Comparison of ENCODE assay signal across 24 cellular contexts in genomic region chr15:74424901-74425528, GRCh38. TPM values are rescaled to one million over a fixed set of nuclear protein-coding genes. Genes with fewer than 3 reads are reported as not detected.
DNase-seq lines count a peak whose midpoint lies in the region; ATAC-seq, FAIRE-seq and TF ChIP-seq lines count a peak whose summit lies in the region.
"Had no signal": no experiment of that assay in that cellular context is flagged by ENCODE, and none has a peak within 500 bp of the region (broad histone marks: within the 10 kb centered on the region; RNA-seq: fewer than 3 reads in every experiment).

No MANE protein-coding gene starts in this region.

- H3K18ac ChIP-seq in trophoblast cell (ENCODE audit: low read length), result peak overlapping the region; percentile 14

- H3K27ac ChIP-seq in CD4-positive, CD25-positive, alpha-beta regulatory T cell (ENCODE audit: insufficient read depth, low read length, poor library complexity, severe bottlenecking), result no peak overlapping the region
- H3K27ac ChIP-seq in K562 (ENCODE audit: extremely low read depth, low read depth, low read length) (peak overlapping the region; percentile 23; the same call in 1 of the 3 replicates), trophoblast cell (ENCODE audit: low read depth, low read length) (no peak overlapping the region)
- H3K27ac ChIP-seq: suprapubic skin had no signal

- H2AFZ ChIP-seq in K562 (ENCODE audit: low read depth, low read length), result no peak overlapping the region
- no peak overlapping the region for H2AFZ ChIP-seq in trophoblast cell (ENCODE audit: insufficient read depth, low read length, poor library complexity)

- H3K4me2 ChIP-seq in K562 (ENCODE audit: insufficient read depth, low read length), result peak overlapping the region; percentile 47
- H3K4me2 ChIP-seq in trophoblast cell (ENCODE audit: low read length), result no peak overlapping the region

- H3K14ac ChIP-seq in trophoblast cell (ENCODE audit: low read length), result peak overlapping the region; percentile 16

- no peak overlapping the region for H2BK12ac ChIP-seq in trophoblast cell (ENCODE audit: low read length)

- no peak for DNase-seq in CD4-positive, CD25-positive, alpha-beta regulatory T cell
- DNase-seq in HFFc6 (no peak), K562 (ENCODE audit: extremely low read depth in 1 of 4, low spot score in 3 of 4) (no peak), trophoblast cell (no peak), ACHN (no peak), 8988T (no peak), NCI-H187 treated with DMSO at 0.1 percent for 48 hours (lab: John Stamatoyannopoulos, UW) (no peak), amniotic stem cell (lab: John Stamatoyannopoulos, UW) (no peak)
- DNase-seq: activated CD4-positive, CD25-positive, alpha-beta regulatory T cell treated with anti-CD3 and anti-CD28 coated beads, Interleukin-2, amount 50 U/mL, for 72 hours; activated CD8-positive, alpha-beta memory T cell treated with anti-CD3 and anti-CD28 coated beads, Interleukin-2, amount 10 ng/mL, durations not matched to agents 7 days and 5 days; activated effector memory CD4-positive, alpha-beta T cell treated with anti-CD3 and anti-CD28 coated beads, Interleukin-2, amount 50 U/mL, for 16 hours; cortex of kidney; DMS 273 treated with DMSO at 0.1 percent for 48 hours; MM.1S; NCI-H187; NCI-H446 treated with DMSO at 0.1 percent for 48 hours; SIG-M5; stimulated activated CD4-positive, alpha-beta T cell treated with anti-CD3 and anti-CD28 coated beads, Interleukin-2, amount 100 ng/mL, for 24 hours had no signal

- H3K9me1 ChIP-seq in K562 (ENCODE audit: control insufficient read depth, insufficient read depth, low read length), result peaks cover 5% of the 10 kb centered on the region

- WGBS in K562 (ENCODE audit: insufficient coverage, low coverage, missing lambda C conversion rate), result 74% methylated on average over 8 of the region's 8 CpGs
- no CpG with 5 or more reads among the region's 8 CpGs for WGBS in trophoblast cell (ENCODE audit: extremely low coverage, insufficient coverage, insufficient read length)

- in situ Hi-C loops in K562 (cut with MboI), result no loop called here
- in situ Hi-C loops in ACHN (cut with HindIII; ENCODE audit: low pct_ligation_motif_present, low pct_unique_long_range_greater_than_20kb, low sequenced_read_pairs), result no loop called here

- peak overlapping the region in 1 of 2 experiments; percentile 84; a peak in 2 of 4 replicates for H3K9ac ChIP-seq in K562 (ENCODE audit: insufficient read depth in 1 of 2, low read depth in 2 of 2, low read length in 2 of 2)
- no peak overlapping the region for H3K9ac ChIP-seq in trophoblast cell (ENCODE audit: low read length)

- POLR2A ChIA-PET in K562 (lab: Yijun Ruan, JAX), result interaction anchor here (0.7 to 1.0 kb wide), 3 partner anchors 18 to 202 kb away, joined by 3 read pairs; no protein-coding TSS in a partner anchor

- H4K20me1 ChIP-seq in K562 (replicated peaks; ENCODE audit: control insufficient read depth, insufficient read depth, low read length), result peaks cover 41% of the 10 kb centered on the region

- peak overlapping the region; percentile 1 for H3K4ac ChIP-seq in trophoblast cell (ENCODE audit: low read depth, low read length)

- no peak overlapping the region for H2AK5ac ChIP-seq in trophoblast cell (ENCODE audit: low read length)

- H2BK5ac ChIP-seq in trophoblast cell (ENCODE audit: low read depth, low read length, poor library complexity), result no peak overlapping the region

- no peaks in the 10 kb centered on the region for H3K36me3 ChIP-seq in CD4-positive, CD25-positive, alpha-beta regulatory T cell (ENCODE audit: control insufficient read depth, insufficient read depth, low read length)
- H3K36me3 ChIP-seq in K562 (ENCODE audit: control insufficient read depth, insufficient read depth, low read length), result peaks cover 46% of the 10 kb centered on the region
- H3K36me3 ChIP-seq in trophoblast cell (ENCODE audit: control insufficient read depth in 1 of 2, insufficient read depth in 2 of 2, low read length in 2 of 2), result peaks cover 19 to 20% of the 10 kb centered on the region in 2 experiments
- H3K36me3 ChIP-seq: gastroesophageal sphincter, HAP-1, suprapubic skin had no signal

- ATAC-seq in CD4-positive, CD25-positive, alpha-beta regulatory T cell (ENCODE audit: low read depth in 2 of 2), result no peak
- ATAC-seq in K562, result no peak
- ATAC-seq: activated CD8-positive, alpha-beta memory T cell treated with anti-CD3 and anti-CD28 coated beads, Interleukin-2, amount 10 ng/mL, durations not matched to agents 7 days and 5 days; gastroesophageal sphincter; left lobe of liver; right cardiac atrium had no signal

- FAIRE-seq in K562 (lab: Jason Lieb, UNC), result no peak

- TF ChIP-seq EP300 in K562 (IDR thresholded peaks at IDR 0.05; ENCODE audit: low read length), result no peak

- H2BK120ac ChIP-seq in trophoblast cell (ENCODE audit: insufficient read depth, low read length, poor library complexity), result no peak overlapping the region

- no peak overlapping the region for H4K12ac ChIP-seq in trophoblast cell (ENCODE audit: low read depth, low read length)

- no peaks in the 10 kb centered on the region for H3K9me3 ChIP-seq in CD4-positive, CD25-positive, alpha-beta regulatory T cell (ENCODE audit: control insufficient read depth in 2 of 2, low read length in 2 of 2)
- H3K9me3 ChIP-seq in K562 (replicated peaks; ENCODE audit: control insufficient read depth, insufficient read depth, low read depth, low read length) (no peaks in the 10 kb centered on the region), trophoblast cell (ENCODE audit: insufficient read depth, low read depth, low read length) (no peaks in the 10 kb centered on the region)
- H3K9me3 ChIP-seq: gastroesophageal sphincter, HAP-1, suprapubic skin had no signal

- TF ChIP-seq RAD21 in K562 (CRISPR knock-in tag; conservative IDR thresholded peaks at IDR 0.05 in 1 of 2, IDR thresholded peaks at IDR 0.05 in 1 of 2), result no peak

- no TSS peak for BruUV-seq in K562 (replicated peaks; lab: Mats Ljungman, UMichigan)

- no peak overlapping the region for H3K4me3 Mint-ChIP-seq in CD4-positive, CD25-positive, alpha-beta regulatory T cell
- peak overlapping the region; percentile 24; the same call in 1 of the 2 replicates for H3K4me3 Mint-ChIP-seq in HFFc6
- H3K4me3 Mint-ChIP-seq: activated CD8-positive, alpha-beta memory T cell treated with anti-CD3 and anti-CD28 coated beads, Interleukin-2, amount 10 ng/mL, durations not matched to agents 7 days and 5 days; T-helper 1 cell treated with Interleukin-12 subunit alpha and Interleukin-12 subunit beta and Interleukin-4 antibody, amounts not matched to agents 30 μg/mL and 1 μg/mL, for 36 hours had no signal

- peaks cover 98% of the 10 kb centered on the region for H3K79me2 ChIP-seq in K562 (ENCODE audit: control insufficient read depth, insufficient read depth, low read length)
- H3K79me2 ChIP-seq in trophoblast cell (ENCODE audit: control insufficient read depth, insufficient read depth, low read length, poor library complexity), result peaks cover 37% of the 10 kb centered on the region

- H3K23ac ChIP-seq in trophoblast cell (ENCODE audit: low read length), result no peak overlapping the region

- H3K27me3 Mint-ChIP-seq in CD4-positive, CD25-positive, alpha-beta regulatory T cell, result no peaks in the 10 kb centered on the region
- H3K27me3 Mint-ChIP-seq in HFFc6 (ENCODE audit: insufficient read depth), result no peaks in the 10 kb centered on the region; the same call in 1 of the 2 replicates
- H3K27me3 Mint-ChIP-seq: activated CD8-positive, alpha-beta memory T cell treated with anti-CD3 and anti-CD28 coated beads, Interleukin-2, amount 10 ng/mL, durations not matched to agents 7 days and 5 days had no signal

- peaks cover 0 to 16% (median 4%) of the 10 kb centered on the region in 4 donors for H3K4me1 Mint-ChIP-seq in CD4-positive, CD25-positive, alpha-beta regulatory T cell
- H3K4me1 Mint-ChIP-seq in HFFc6 (ENCODE audit: low read depth), result peaks cover 100% of the 10 kb centered on the region

- peak overlapping the region in 2 of 3 donors; percentile 42 to 66 for H3K27ac Mint-ChIP-seq in CD4-positive, CD25-positive, alpha-beta regulatory T cell
- peak overlapping the region; percentile 80 for H3K27ac Mint-ChIP-seq in HFFc6
- H3K27ac Mint-ChIP-seq: T-helper 1 cell treated with Interleukin-12 subunit alpha and Interleukin-12 subunit beta and Interleukin-4 antibody, amounts not matched to agents 30 μg/mL and 1 μg/mL, for 36 hours had no signal

- no peaks in the 10 kb centered on the region for H3K4me1 ChIP-seq in CD4-positive, CD25-positive, alpha-beta regulatory T cell (ENCODE audit: control insufficient read depth, insufficient read depth, low read length, poor library complexity, severe bottlenecking)
- H3K4me1 ChIP-seq in K562 (replicated peaks in 1 of 2; ENCODE audit: control insufficient read depth in 2 of 2, insufficient read depth in 2 of 2, low read length in 2 of 2) (peaks cover 72 to 91% of the 10 kb centered on the region in 2 experiments), trophoblast cell (ENCODE audit: control insufficient read depth in 1 of 2, insufficient read depth in 2 of 2, low read length in 2 of 2) (peaks cover 50 to 55% of the 10 kb centered on the region in 2 experiments)
- H3K4me1 ChIP-seq: HAP-1 had no signal

- no peaks in the 10 kb centered on the region for H3K27me3 ChIP-seq in CD4-positive, CD25-positive, alpha-beta regulatory T cell (ENCODE audit: control insufficient read depth, insufficient read depth, low read length)
- H3K27me3 ChIP-seq in K562 (ENCODE audit: control insufficient read depth in 2 of 2, insufficient read depth in 2 of 2, low read length in 2 of 2), result no peaks in the 10 kb centered on the region
- H3K27me3 ChIP-seq in trophoblast cell (ENCODE audit: insufficient read depth, low read length), result no peaks in the 10 kb centered on the region
- H3K27me3 ChIP-seq: suprapubic skin had no signal

- no peak for TF ChIP-seq POLR2A in K562 (conservative IDR thresholded peaks at IDR 0.05)

- no peak for TF ChIP-seq CTCF in HFFc6 (IDR thresholded peaks at IDR 0.05)
- TF ChIP-seq CTCF in K562 (IDR thresholded peaks at IDR 0.05 in 2 of 3, conservative IDR thresholded peaks at IDR 0.05 in 1 of 3; ENCODE audit: insufficient read depth in 2 of 3, low read depth in 1 of 3, low read length in 3 of 3), result no peak

- intact Hi-C loops in K562 (cut with micrococcal nuclease), result no loop called here

- H3K36me3 Mint-ChIP-seq in CD4-positive, CD25-positive, alpha-beta regulatory T cell, result no peaks in the 10 kb centered on the region
- peaks cover 17% of the 10 kb centered on the region for H3K36me3 Mint-ChIP-seq in HFFc6 (ENCODE audit: low read depth)

- no peak overlapping the region for H3K4me3 ChIP-seq in CD4-positive, CD25-positive, alpha-beta regulatory T cell (ENCODE audit: low read depth, low read length)
- H3K4me3 ChIP-seq in K562, result no peak overlapping the region
- H3K4me3 ChIP-seq in trophoblast cell (ENCODE audit: low read depth, low read length), result no peak overlapping the region
- H3K4me3 ChIP-seq: gastroesophageal sphincter, HAP-1, suprapubic skin had no signal

- CTCF ChIA-PET in K562 (lab: Yijun Ruan, JAX; ENCODE audit: low intra/inter-chr PET ratio), result no interaction called here

- peak overlapping the region; percentile 13 for H4K8ac ChIP-seq in trophoblast cell (ENCODE audit: low read depth, low read length)

- H3K79me1 ChIP-seq in trophoblast cell (ENCODE audit: low read length), result peaks cover 30% of the 10 kb centered on the region

- H4K91ac ChIP-seq in trophoblast cell (ENCODE audit: low read depth, low read length), result peak overlapping the region; percentile 1

- no peaks in the 10 kb centered on the region for H3K9me3 Mint-ChIP-seq in CD4-positive, CD25-positive, alpha-beta regulatory T cell
- H3K9me3 Mint-ChIP-seq in HFFc6, result no peaks in the 10 kb centered on the region
- H3K9me3 Mint-ChIP-seq: T-helper 1 cell treated with Interleukin-12 subunit alpha and Interleukin-12 subunit beta and Interleukin-4 antibody, amounts not matched to agents 30 μg/mL and 1 μg/mL, for 36 hours had no signal

RNA-seq across cellular contexts. Expression of gene SEMA7A, which starts 8.7 kb away (rescaled TPM):
- 5.0 TPM for total RNA-seq in CD4-positive, CD25-positive, alpha-beta regulatory T cell
- polyA plus RNA-seq in CD4-positive, CD25-positive, alpha-beta regulatory T cell, result under 1 TPM in 3 of 4 donors, not detected in 1; 0.09 to 0.39 (median 0.11) TPM
- 100 to 1,000 TPM; 115 to 196 (median 129) TPM for total RNA-seq in HFFc6 (2021; fragmentation: NEBNext Ultra II Directional; extraction: Animal tissue kit (Norgen Biotek cat#: 25700))
- total RNA-seq in K562 (2011; cell fraction: chromatin; rRNA removed; ENCODE audit: low replicate concordance), result 17.2 and 52.5 TPM in 2 replicates
- total RNA-seq in K562 (2011; cell fraction: nucleolus; rRNA removed), result 48.0 and 55.7 TPM in 2 replicates
- total RNA-seq in K562 (2011; cell fraction: nucleoplasm; rRNA removed), result 32.8 and 33.4 TPM in 2 replicates
- total RNA-seq in K562 (2014; rRNA removed) (4.8 and 5.7 TPM in 2 replicates), K562 (2014; rRNA removed; fragmentation: Illumina TruSeq; extraction: Trizol) (1.7 and 3.3 TPM in 2 replicates), K562 (2015; rRNA removed; fragmentation: Illumina TruSeq; extraction: Trizol) (6.1 and 6.6 TPM in 2 replicates), K562 (2021) (6.2 and 6.8 TPM in 2 replicates)
- polyA plus RNA-seq in K562 (2011; rRNA removed) (8.2 and 12.8 TPM in 2 replicates), K562 (2014; fragmentation: Illumina TruSeq; extraction: Trizol) (6.4 and 6.8 TPM in 2 replicates), K562 (2014; fragmentation: Nextera tagmentation; extraction: Ambion mirVana) (under 1 TPM in 1 of 2 experiments, not detected in 1; 0.04 TPM), K562 (2014; rRNA removed) (3.6 and 7.2 TPM in 2 replicates)
- 15.1 and 15.7 TPM in 2 replicates for polyA plus RNA-seq in K562 (2011; cell fraction: cytosol; rRNA removed)
- 24.4 and 28.1 TPM in 2 replicates for polyA plus RNA-seq in K562 (2011; cell fraction: nucleus; rRNA removed)
- 12.7 and 16.6 TPM in 2 replicates for polyA plus RNA-seq in K562 (2012)
- polyA minus RNA-seq in K562 (2011; rRNA and poly(A)+ RNA removed), result 7.0 and 9.6 TPM in 2 replicates
- polyA minus RNA-seq in K562 (2011; cell fraction: cytosol; rRNA and poly(A)+ RNA removed), result 8.2 and 10.7 TPM in 2 replicates
- polyA minus RNA-seq in K562 (2011; cell fraction: nucleus; rRNA and poly(A)+ RNA removed), result 8.9 and 13.2 TPM in 2 replicates
- 135 and 149 TPM in 2 replicates for polyA plus RNA-seq in trophoblast cell (2013)

RNA-seq across cellular contexts. Expression of gene UBL7, which starts 35.9 kb away (rescaled TPM):
- 30.9 TPM for total RNA-seq in CD4-positive, CD25-positive, alpha-beta regulatory T cell
- 100 to 1,000 TPM; 123 to 177 (median 144) TPM for polyA plus RNA-seq in CD4-positive, CD25-positive, alpha-beta regulatory T cell
- total RNA-seq in HFFc6 (2021; fragmentation: NEBNext Ultra II Directional; extraction: Animal tissue kit (Norgen Biotek cat#: 25700)), result 10 to 100 TPM; 50.9 to 68.0 (median 60.1) TPM
- total RNA-seq in K562 (2011; cell fraction: chromatin; rRNA removed; ENCODE audit: low replicate concordance), result 9.1 and 12.8 TPM in 2 replicates
- total RNA-seq in K562 (2011; cell fraction: nucleolus; rRNA removed), result 12.8 and 16.2 TPM in 2 replicates
- 10.7 and 15.0 TPM in 2 replicates for total RNA-seq in K562 (2011; cell fraction: nucleoplasm; rRNA removed)
- total RNA-seq in K562 (2014; rRNA removed) (36.6 and 79.6 TPM in 2 replicates), K562 (2014; rRNA removed; fragmentation: Illumina TruSeq; extraction: Trizol) (26.2 and 29.3 TPM in 2 replicates), K562 (2015; rRNA removed; fragmentation: Illumina TruSeq; extraction: Trizol) (31.1 and 32.4 TPM in 2 replicates), K562 (2021) (51.7 and 65.5 TPM in 2 replicates)
- polyA plus RNA-seq in K562 (2011; rRNA removed) (63.4 and 64.7 TPM in 2 replicates), K562 (2014; fragmentation: Illumina TruSeq; extraction: Trizol) (52.8 and 65.0 TPM in 2 replicates), K562 (2014; fragmentation: Nextera tagmentation; extraction: Ambion mirVana) (10 to 100 TPM; 19.2 to 44.9 TPM), K562 (2014; rRNA removed) (47.8 and 70.3 TPM in 2 replicates)
- polyA plus RNA-seq in K562 (2011; cell fraction: cytosol; rRNA removed), result 107 and 180 TPM in 2 replicates
- polyA plus RNA-seq in K562 (2011; cell fraction: nucleus; rRNA removed), result 29.7 and 35.7 TPM in 2 replicates
- 41.6 and 62.1 TPM in 2 replicates for polyA plus RNA-seq in K562 (2012)
- polyA minus RNA-seq in K562 (2011; rRNA and poly(A)+ RNA removed), result 40.5 and 52.2 TPM in 2 replicates
- 40.3 and 40.8 TPM in 2 replicates for polyA minus RNA-seq in K562 (2011; cell fraction: cytosol; rRNA and poly(A)+ RNA removed)
- polyA minus RNA-seq in K562 (2011; cell fraction: nucleus; rRNA and poly(A)+ RNA removed), result 8.6 and 10.9 TPM in 2 replicates
- polyA plus RNA-seq in trophoblast cell (2013), result 34.6 and 35.4 TPM in 2 replicates

RNA-seq across cellular contexts. Expression of gene CYP11A1, which starts 57.6 kb away (rescaled TPM):
- not detected for total RNA-seq in CD4-positive, CD25-positive, alpha-beta regulatory T cell
- not detected for polyA plus RNA-seq in CD4-positive, CD25-positive, alpha-beta regulatory T cell
- under 1 TPM in 4 of 6 experiments, not detected in 2; 0.12 to 0.17 (median 0.14) TPM for total RNA-seq in HFFc6 (2021; fragmentation: NEBNext Ultra II Directional; extraction: Animal tissue kit (Norgen Biotek cat#: 25700))
- 0.21 TPM in 1 of 2 replicates, not detected in the other for total RNA-seq in K562 (2011; cell fraction: chromatin; rRNA removed; ENCODE audit: low replicate concordance)
- not detected in 2 replicates for total RNA-seq in K562 (2011; cell fraction: nucleolus; rRNA removed)
- total RNA-seq in K562 (2011; cell fraction: nucleoplasm; rRNA removed), result not detected in 2 replicates
- 0.12 TPM in 1 of 2 replicates, not detected in the other for total RNA-seq in K562 (2014; rRNA removed)
- not detected in 2 replicates for total RNA-seq in K562 (2014; rRNA removed; fragmentation: Illumina TruSeq; extraction: Trizol)
- not detected in 2 replicates for total RNA-seq in K562 (2015; rRNA removed; fragmentation: Illumina TruSeq; extraction: Trizol)
- total RNA-seq in K562 (2021), result 0.16 and 0.25 TPM in 2 replicates
- 0.23 and 0.24 TPM in 2 replicates for polyA plus RNA-seq in K562 (2011; rRNA removed)
- 0.07 and 0.37 TPM in 2 replicates for polyA plus RNA-seq in K562 (2011; cell fraction: cytosol; rRNA removed)
- polyA plus RNA-seq in K562 (2011; cell fraction: nucleus; rRNA removed), result 0.08 and 0.61 TPM in 2 replicates
- 0.22 and 1.5 TPM in 2 replicates for polyA plus RNA-seq in K562 (2012)
- 0.06 TPM in 1 of 2 replicates, not detected in the other for polyA plus RNA-seq in K562 (2014; fragmentation: Illumina TruSeq; extraction: Trizol)
- polyA plus RNA-seq in K562 (2014; fragmentation: Nextera tagmentation; extraction: Ambion mirVana), result under 1 TPM; 0.06 to 0.10 TPM
- polyA plus RNA-seq in K562 (2014; rRNA removed), result not detected in 2 replicates
- polyA minus RNA-seq in K562 (2011; rRNA and poly(A)+ RNA removed), result 0.35 TPM in 1 of 2 replicates, not detected in the other
- polyA minus RNA-seq in K562 (2011; cell fraction: cytosol; rRNA and poly(A)+ RNA removed), result 0.38 TPM in 1 of 2 replicates, not detected in the other
- not detected in 2 replicates for polyA minus RNA-seq in K562 (2011; cell fraction: nucleus; rRNA and poly(A)+ RNA removed)
- 217 and 235 TPM in 2 replicates for polyA plus RNA-seq in trophoblast cell (2013)
